ENCODE assay signal across 14 cellular contexts in genomic region chr7:20340839-20341238, GRCh38. TPM values are rescaled to one million over a fixed set of nuclear protein-coding genes. Genes with fewer than 3 reads are reported as not detected.
DNase-seq lines count a peak whose midpoint lies in the region; ATAC-seq, FAIRE-seq and TF ChIP-seq lines count a peak whose summit lies in the region.
"Had no signal": no experiment of that assay in that cellular context is flagged by ENCODE, and none has a peak within 500 bp of the region (broad histone marks: within the 10 kb centered on the region; RNA-seq: fewer than 3 reads in every experiment).

No MANE protein-coding gene starts in this region.

- no peak overlapping the region for H3K56ac ChIP-seq in mesendoderm (ENCODE audit: low read length)

- H3K4me3 ChIP-seq in colonic mucosa (no peak overlapping the region), mesendoderm (ENCODE audit: low read length) (no peak overlapping the region)
- H3K4me3 ChIP-seq: SJSA1 had no signal

- no peak overlapping the region for H3K4me3 Mint-ChIP-seq in type B pancreatic cell

- no peaks in the 10 kb centered on the region for H3K36me3 ChIP-seq in colonic mucosa
- H3K36me3 ChIP-seq in mesendoderm (ENCODE audit: control insufficient read depth, insufficient read depth, low read length) = no peaks in the 10 kb centered on the region
- H3K36me3 ChIP-seq: SJSA1 had no signal

- no peak for ATAC-seq in HG02763 (IDR thresholded peaks at IDR 0.05; ENCODE audit: unreplicated experiment)

- TF ChIP-seq CTCF in colonic mucosa (IDR thresholded peaks at IDR 0.05) = no peak
- TF ChIP-seq CTCF in type B pancreatic cell (conservative IDR thresholded peaks at IDR 0.05) = no peak

- FAIRE-seq in GM12892 (lab: Jason Lieb, UNC) = no peak
- FAIRE-seq: A204.1, islet of Langerhans had no signal

- no peaks in the 10 kb centered on the region for H3K9me3 Mint-ChIP-seq in type B pancreatic cell

- H3K27ac ChIP-seq in colonic mucosa = no peak overlapping the region
- no peak overlapping the region for H3K27ac ChIP-seq in mesendoderm (ENCODE audit: low read depth, low read length)
- H3K27ac ChIP-seq: SJSA1 had no signal

- no peak overlapping the region for H4K8ac ChIP-seq in mesendoderm (ENCODE audit: low read depth, low read length)

- H3K27ac Mint-ChIP-seq in type B pancreatic cell = peak overlapping the region; percentile 83

- H3K4me2 ChIP-seq in mesendoderm (ENCODE audit: low read length) = no peak overlapping the region

- TF ChIP-seq POLR2A in GM12892 (IDR thresholded peaks at IDR 0.05; ENCODE audit: low read depth, low read length) = no peak

- peaks cover 19% of the 10 kb centered on the region for H3K36me3 Mint-ChIP-seq in type B pancreatic cell

- H2BK5ac ChIP-seq in mesendoderm (ENCODE audit: low read length) = no peak overlapping the region

- H3K27me3 Mint-ChIP-seq in type B pancreatic cell = no peaks in the 10 kb centered on the region

- H3K23ac ChIP-seq in mesendoderm (ENCODE audit: low read length) = no peak overlapping the region

- no peak overlapping the region for H2BK120ac ChIP-seq in mesendoderm (ENCODE audit: low read depth, low read length)

- H3K27me3 ChIP-seq in colonic mucosa = no peaks in the 10 kb centered on the region
- H3K27me3 ChIP-seq in mesendoderm (ENCODE audit: insufficient read depth, low read length, poor library complexity) = no peaks in the 10 kb centered on the region
- H3K27me3 ChIP-seq: SJSA1 had no signal

- peak; percentile 31 for DNase-seq in NCI-H2196 (lab: John Stamatoyannopoulos, UW; ENCODE audit: unreplicated experiment)
- DNase-seq in NCI-H2196 treated with DMSO at 0.1 percent for 48 hours (lab: John Stamatoyannopoulos, UW; ENCODE audit: unreplicated experiment) = no peak
- peak; percentile 45 for DNase-seq in colonic mucosa
- DNase-seq in mesendoderm = peak; percentile 45
- no peak for DNase-seq in type B pancreatic cell (ENCODE audit: extremely low spot score, unreplicated experiment)
- DNase-seq in activated CD4-positive, alpha-beta T cell treated with anti-CD3 and anti-CD28 coated beads, Interleukin-2, amount 50 U/mL, for 4 hours = no peak
- no peak for DNase-seq in GM12892 (ENCODE audit: insufficient read length)
- DNase-seq: activated CD4-positive, CD25-positive, alpha-beta regulatory T cell; NCI-H524; stimulated activated naive CD4-positive, alpha-beta T cell had no signal

- no peaks in the 10 kb centered on the region for H3K9me3 ChIP-seq in colonic mucosa
- H3K9me3 ChIP-seq: SJSA1 had no signal

- H3K4me1 ChIP-seq in colonic mucosa (no peaks in the 10 kb centered on the region), mesendoderm (ENCODE audit: control insufficient read depth, low read depth, low read length) (no peaks in the 10 kb centered on the region)
- H3K4me1 ChIP-seq: SJSA1 had no signal

- no peak overlapping the region for H3K18ac ChIP-seq in mesendoderm (ENCODE audit: low read length)

- peaks cover 16% of the 10 kb centered on the region for H3K4me1 Mint-ChIP-seq in type B pancreatic cell (ENCODE audit: unreplicated experiment)

- no peak overlapping the region for H4K5ac ChIP-seq in mesendoderm (ENCODE audit: low read length)

- intact Hi-C loops in colonic mucosa (cut with DNase I) = no loop called here

- H3K79me2 ChIP-seq in mesendoderm (ENCODE audit: control insufficient read depth, insufficient read depth, low read length) = no peaks in the 10 kb centered on the region

- H2BK15ac ChIP-seq in mesendoderm (replicated peaks; ENCODE audit: low read depth) = no peak overlapping the region

- H3K4ac ChIP-seq in mesendoderm (ENCODE audit: low read depth, low read length) = no peak overlapping the region

- no peaks in the 10 kb centered on the region for H3K79me1 ChIP-seq in mesendoderm (ENCODE audit: low read length)

- H3K9ac ChIP-seq in colonic mucosa (ENCODE audit: low read depth in 2 of 2, low read length in 2 of 2) (no peak overlapping the region), mesendoderm (ENCODE audit: low read length) (no peak overlapping the region)

- no peak overlapping the region for H2AK5ac ChIP-seq in mesendoderm (ENCODE audit: low read length)

RNA-seq across cellular contexts. Expression of gene ITGB8, which starts 10.1 kb away (rescaled TPM):
- total RNA-seq in colonic mucosa (1 to 10 TPM; 7.3 to 8.1 TPM), type B pancreatic cell (ENCODE audit: low replicate concordance) (15.6 and 23.3 TPM in 2 replicates)
- polyA plus RNA-seq in mesendoderm (2013, experiment 1 of 2) = 1.1 TPM
- 1.0 TPM for polyA plus RNA-seq in mesendoderm (2013, experiment 2 of 2)
- polyA plus RNA-seq in GM12892 (2012; ENCODE audit: missing spikeins) = 1.5 TPM

Comparison
In these comparisons a context has a peak if more than half of its experiments do, and no peak if none do; other contexts are left out.
1. DNase-seq: peak in NCI-H2196 (single experiment), colonic mucosa (single experiment) and mesendoderm (single experiment); none in NCI-H2196 treated with DMSO at 0.1 percent for 48 hours (single experiment), type B pancreatic cell (single experiment), activated CD4-positive, alpha-beta T cell treated with anti-CD3 and anti-CD28 coated beads, Interleukin-2, amount 50 U/mL, for 4 hours (0 of 2) and GM12892 (single experiment).